ENCODE assay signal across 27 cellular contexts in the genomic region with DNA sequence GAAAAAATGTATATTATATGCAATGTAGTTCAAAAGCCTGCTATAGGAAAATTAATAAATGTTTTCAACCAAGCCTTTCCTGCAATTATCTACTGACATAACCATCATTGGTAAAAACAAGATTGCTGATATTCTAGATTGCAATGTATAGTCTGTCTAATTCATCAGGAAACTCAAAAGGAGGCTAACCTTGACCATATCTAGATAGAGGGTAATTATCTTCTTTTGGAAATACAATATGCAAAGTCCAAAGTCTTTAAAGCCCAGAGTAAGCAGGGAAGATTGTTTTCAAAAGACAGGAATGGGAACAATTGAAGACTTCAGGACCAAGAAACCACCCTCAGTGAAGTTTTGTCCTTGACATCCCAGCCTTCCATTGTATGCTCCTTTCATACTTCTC.
"Had no signal": no experiment of that assay in that cellular context is flagged by ENCODE, and none has a peak within 500 bp of the region (broad histone marks: within the 10 kb centered on the region; RNA-seq: fewer than 3 reads in every experiment).

No MANE protein-coding gene starts in this region.

- H3K27me3 Mint-ChIP-seq: naive thymus-derived CD8-positive, alpha-beta T cell; progenitor cell of endocrine pancreas; stimulated activated naive B cell treated with anti-CD40 and anti-IgM and Interleukin-4, amounts not matched to agents 10 μg/mL and 1 μg/mL and 100 μg/mL, for 72 hours; stimulated activated naive CD8-positive, alpha-beta T cell treated with anti-CD3 and anti-CD28 coated beads, Interleukin-15, Interleukin-2, amounts not matched to agents 100 ng/mL and 50 ng/mL, for 24 hours; type B pancreatic cell had no signal

- H3K36me3 Mint-ChIP-seq: naive thymus-derived CD8-positive, alpha-beta T cell; natural killer cell treated with Interleukin-12 subunit alpha and Interleukin-12 subunit beta and Interleukin-15 and Interleukin-18, amount 100 ng/mL, for 72 hours; stimulated activated effector memory CD8-positive, alpha-beta T cell treated with anti-CD3 and anti-CD28 coated beads, Interleukin-12 subunit alpha, Interleukin-12 subunit beta, amount 100 ng/mL, for 72 hours; stimulated activated naive B cell treated with anti-CD40 and anti-IgM and Interleukin-4, amounts not matched to agents 10 μg/mL and 1 μg/mL and 100 μg/mL, for 72 hours; type B pancreatic cell had no signal

- H3K36me3 ChIP-seq: neutrophil, pancreas, right lobe of liver, sigmoid colon, stomach, tibial artery, transverse colon, upper lobe of right lung, uterus had no signal

- H3K27me3 ChIP-seq: neutrophil, right lobe of liver, sigmoid colon, stomach, tibial artery, transverse colon, upper lobe of right lung, uterus had no signal

- H3K4me3 Mint-ChIP-seq: naive thymus-derived CD8-positive, alpha-beta T cell; natural killer cell treated with Interleukin-12 subunit alpha and Interleukin-12 subunit beta and Interleukin-15 and Interleukin-18, amount 100 ng/mL, for 72 hours; nephron progenitor cell; neural crest cell; stimulated activated effector memory CD8-positive, alpha-beta T cell treated with anti-CD3 and anti-CD28 coated beads, Interleukin-12 subunit alpha, Interleukin-12 subunit beta, amount 100 ng/mL, for 72 hours; stimulated activated naive B cell treated with anti-CD40 and anti-IgM and Interleukin-4, amounts not matched to agents 10 μg/mL and 1 μg/mL and 100 μg/mL, for 72 hours; stimulated activated naive CD8-positive, alpha-beta T cell treated with anti-CD3 and anti-CD28 coated beads, Interleukin-15, Interleukin-2, amounts not matched to agents 100 ng/mL and 50 ng/mL, for 24 hours; type B pancreatic cell had no signal

- H3K27ac Mint-ChIP-seq: naive thymus-derived CD8-positive, alpha-beta T cell; natural killer cell treated with Interleukin-12 subunit alpha and Interleukin-12 subunit beta and Interleukin-15 and Interleukin-18, amount 100 ng/mL, for 72 hours; nephron progenitor cell; progenitor cell of endocrine pancreas; stimulated activated effector memory CD8-positive, alpha-beta T cell treated with anti-CD3 and anti-CD28 coated beads, Interleukin-12 subunit alpha, Interleukin-12 subunit beta, amount 100 ng/mL, for 72 hours; stimulated activated naive B cell treated with anti-CD40 and anti-IgM and Interleukin-4, amounts not matched to agents 10 μg/mL and 1 μg/mL and 100 μg/mL, for 72 hours; stimulated activated naive CD8-positive, alpha-beta T cell treated with anti-CD3 and anti-CD28 coated beads, Interleukin-15, Interleukin-2, amounts not matched to agents 100 ng/mL and 50 ng/mL, for 24 hours; type B pancreatic cell had no signal

- DNase-seq: naive thymus-derived CD8-positive, alpha-beta T cell; nephron progenitor cell; nucleus accumbens; pancreas; psoas muscle; right cardiac atrium; right lobe of liver; sigmoid colon; small intestine; stimulated activated CD4-positive, alpha-beta T cell treated with anti-CD3 and anti-CD28 coated beads, Interleukin-15, amount 100 ng/mL, for 24 hours; stimulated activated CD4-positive, alpha-beta T cell treated with anti-CD3 and anti-CD28 coated beads, Interleukin-2, amount 100 ng/mL, for 24 hours; stimulated activated CD4-positive, alpha-beta T cell treated with anti-CD3 and anti-CD28 coated beads, Interleukin-2, amount 100 ng/mL, for 48 hours; stimulated activated CD4-positive, alpha-beta T cell treated with anti-CD3 and anti-CD28 coated beads, Interleukin-4, amount 100 ng/mL, for 24 hours; stimulated activated naive B cell treated with anti-CD40 and anti-IgM and Interleukin-4, amounts not matched to agents 10 μg/mL and 1 μg/mL and 100 μg/mL, for 72 hours; stimulated activated naive CD4-positive, alpha-beta T cell treated with Interleukin-2 at 50 U/mL for 16 hours; stomach; tibial artery; transverse colon; upper lobe of right lung; uterus had no signal

- H3K4me3 ChIP-seq: pancreas, psoas muscle, right lobe of liver, sigmoid colon, stomach, tibial artery, transverse colon, upper lobe of right lung, uterus had no signal

- H3K4me1 ChIP-seq: pancreas, psoas muscle, right lobe of liver, sigmoid colon, stomach, tibial artery, upper lobe of right lung, uterus had no signal

- H3K27ac ChIP-seq: neutrophil, pancreas, psoas muscle, right lobe of liver, sigmoid colon, stomach, tibial artery, upper lobe of right lung, uterus had no signal

- FAIRE-seq: pancreas, small intestine had no signal

- H3K9me3 Mint-ChIP-seq: stimulated activated effector memory CD8-positive, alpha-beta T cell treated with anti-CD3 and anti-CD28 coated beads, Interleukin-12 subunit alpha, Interleukin-12 subunit beta, amount 100 ng/mL, for 72 hours; stimulated activated naive B cell treated with anti-CD40 and anti-IgM and Interleukin-4, amounts not matched to agents 10 μg/mL and 1 μg/mL and 100 μg/mL, for 72 hours; stimulated activated naive CD8-positive, alpha-beta T cell treated with anti-CD3 and anti-CD28 coated beads, Interleukin-15, Interleukin-2, amounts not matched to agents 100 ng/mL and 50 ng/mL, for 24 hours; type B pancreatic cell had no signal

- H3K4me1 Mint-ChIP-seq: naive thymus-derived CD8-positive, alpha-beta T cell; nephron progenitor cell; neural crest cell; stimulated activated effector memory CD8-positive, alpha-beta T cell treated with anti-CD3 and anti-CD28 coated beads, Interleukin-12 subunit alpha, Interleukin-12 subunit beta, amount 100 ng/mL, for 72 hours; stimulated activated naive B cell treated with anti-CD40 and anti-IgM and Interleukin-4, amounts not matched to agents 10 μg/mL and 1 μg/mL and 100 μg/mL, for 72 hours had no signal

- H3K9me3 ChIP-seq: neutrophil, pancreas, psoas muscle, right lobe of liver, sigmoid colon, stomach, tibial artery, transverse colon, upper lobe of right lung, uterus had no signal

- ATAC-seq: naive thymus-derived CD8-positive, alpha-beta T cell; natural killer cell treated with Interleukin-12 subunit alpha and Interleukin-12 subunit beta and Interleukin-15 and Interleukin-18, amount 100 ng/mL, for 72 hours; pancreas; psoas muscle; right cardiac atrium; right lobe of liver; stimulated activated effector memory CD8-positive, alpha-beta T cell treated with anti-CD3 and anti-CD28 coated beads, Interleukin-12 subunit alpha, Interleukin-12 subunit beta, amount 100 ng/mL, for 72 hours; stimulated activated naive B cell treated with anti-CD40 and anti-IgM and Interleukin-4, amounts not matched to agents 10 μg/mL and 1 μg/mL and 100 μg/mL, for 72 hours; upper lobe of right lung had no signal
